Comparison of ENCODE assay signal across 8 cellular contexts in the genomic region with DNA sequence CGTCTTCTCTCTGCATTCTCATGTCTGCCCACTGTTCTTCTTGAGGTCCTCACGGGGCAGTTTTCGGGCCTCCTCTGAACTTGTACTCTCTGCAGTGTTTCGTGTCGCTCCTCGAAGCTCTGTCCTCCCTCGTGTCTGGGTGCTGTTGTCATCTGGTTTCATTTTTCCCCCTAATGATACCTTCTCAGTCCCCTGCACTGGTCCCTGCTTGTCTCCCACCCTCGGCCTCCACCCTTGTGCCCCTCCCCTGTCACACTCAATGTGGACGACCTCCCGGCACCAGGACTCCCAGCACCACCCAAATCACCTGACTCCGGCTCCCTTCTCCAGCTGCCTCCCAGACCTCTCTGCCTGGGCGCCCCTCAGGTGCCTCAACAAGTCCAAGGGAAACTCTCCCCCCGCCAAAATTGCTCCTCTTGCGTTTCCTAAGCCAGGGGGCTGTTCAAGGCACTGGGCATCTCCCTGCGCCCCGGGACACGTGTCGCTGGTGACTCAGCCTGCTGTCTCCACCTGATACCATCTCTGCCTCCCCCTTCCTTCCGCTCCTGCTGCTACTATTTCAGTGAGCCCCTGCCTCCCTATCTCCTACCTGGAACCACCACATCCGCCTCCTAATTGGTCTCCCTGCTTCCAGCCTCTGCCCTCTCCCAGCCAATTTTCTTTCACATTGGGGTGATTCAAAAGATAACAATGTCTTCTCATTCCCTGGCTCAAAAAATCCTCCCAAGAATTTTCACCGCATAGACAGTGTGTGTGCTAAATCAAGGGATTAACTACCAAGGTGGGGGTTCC. TPM values are rescaled to one million over a fixed set of nuclear protein-coding genes. Genes with fewer than 3 reads are reported as not detected.
DNase-seq lines count a peak whose midpoint lies in the region; ATAC-seq and TF ChIP-seq lines count a peak whose summit lies in the region.

No MANE protein-coding gene starts in this region.

- H3K4me1 Mint-ChIP-seq in CD8-positive, alpha-beta T cell (ENCODE audit: low read depth), result peaks cover 43% of the 10 kb centered on the region
- H3K4me1 Mint-ChIP-seq in naive thymus-derived CD4-positive, alpha-beta T cell, result peaks cover 15 to 46% (median 29%) of the 10 kb centered on the region in 7 donors

- intact Hi-C loops in CD8-positive, alpha-beta T cell (cut with DNase I, micrococcal nuclease), result loop anchor here in 1 of 2 experiments (5.0 kb wide), 1 partner anchor 47 kb away; no protein-coding TSS in a partner anchor
- intact Hi-C loops in naive thymus-derived CD4-positive, alpha-beta T cell (cut with micrococcal nuclease), result no loop called here

- no peaks in the 10 kb centered on the region for H3K9me3 ChIP-seq in CD8-positive, alpha-beta T cell (ENCODE audit: low read length)
- H3K9me3 ChIP-seq in naive thymus-derived CD4-positive, alpha-beta T cell (ENCODE audit: control insufficient read depth in 2 of 3, low read length in 3 of 3), result no peaks in the 10 kb centered on the region

- H3K4me3 ChIP-seq in CD8-positive, alpha-beta T cell (ENCODE audit: low read depth, low read length), result no peak overlapping the region
- H3K4me3 ChIP-seq in cardiac fibroblast (replicated peaks in 1 of 2; ENCODE audit: low read depth in 2 of 2, low read length in 2 of 2), result no peak overlapping the region
- no peak overlapping the region for H3K4me3 ChIP-seq in naive thymus-derived CD4-positive, alpha-beta T cell (ENCODE audit: low read length)

- H3K27me3 Mint-ChIP-seq in CD8-positive, alpha-beta T cell (ENCODE audit: low read depth), result no peaks in the 10 kb centered on the region
- H3K27me3 Mint-ChIP-seq in naive thymus-derived CD4-positive, alpha-beta T cell, result peaks cover 0 to 11% (median 0%) of the 10 kb centered on the region in 5 donors

- no peak overlapping the region for H3K27ac ChIP-seq in CD8-positive, alpha-beta T cell (ENCODE audit: low read depth, low read length)
- no peak overlapping the region for H3K27ac ChIP-seq in naive thymus-derived CD4-positive, alpha-beta T cell (ENCODE audit: low read depth, low read length)

- H3K9me3 Mint-ChIP-seq in CD8-positive, alpha-beta T cell, result no peaks in the 10 kb centered on the region
- H3K9me3 Mint-ChIP-seq in naive thymus-derived CD4-positive, alpha-beta T cell, result peaks cover 0 to 1% (median 0%) of the 10 kb centered on the region in 11 donors

- no peaks in the 10 kb centered on the region for H3K36me3 Mint-ChIP-seq in CD8-positive, alpha-beta T cell
- H3K36me3 Mint-ChIP-seq in naive thymus-derived CD4-positive, alpha-beta T cell, result peaks cover 0 to 4% (median 0%) of the 10 kb centered on the region in 5 donors

- peaks cover 32% of the 10 kb centered on the region for H3K4me1 ChIP-seq in CD8-positive, alpha-beta T cell (ENCODE audit: insufficient read depth, low read length)
- H3K4me1 ChIP-seq in naive thymus-derived CD4-positive, alpha-beta T cell (ENCODE audit: control insufficient read depth in 2 of 2, insufficient read depth in 2 of 2, low read length in 2 of 2), result peaks cover 0 to 4% of the 10 kb centered on the region in 2 donors

- TF ChIP-seq CTCF in CD8-positive, alpha-beta T cell (IDR thresholded peaks at IDR 0.05), result no peak
- no peak for TF ChIP-seq CTCF in cardiac fibroblast (IDR thresholded peaks at IDR 0.05; ENCODE audit: low read depth, low read length)

- H3K27me3 ChIP-seq in CD8-positive, alpha-beta T cell (ENCODE audit: insufficient read depth, low read length), result no peaks in the 10 kb centered on the region
- H3K27me3 ChIP-seq in naive thymus-derived CD4-positive, alpha-beta T cell (ENCODE audit: control insufficient read depth in 2 of 2, insufficient read depth in 2 of 2, low read length in 2 of 2), result no peaks in the 10 kb centered on the region

- peak; percentile 37 for ATAC-seq in CD8-positive, alpha-beta T cell
- ATAC-seq in SK-N-SH treated with all-trans-retinoic acid at 6 μM for 48 hours (peak; percentile 64), GM21381 (IDR thresholded peaks at IDR 0.05; ENCODE audit: unreplicated experiment) (no peak), GM18520 (IDR thresholded peaks at IDR 0.05; ENCODE audit: unreplicated experiment) (no peak)
- ATAC-seq in naive thymus-derived CD4-positive, alpha-beta T cell, result no peak

- CTCF ChIA-PET in CD8-positive, alpha-beta T cell (lab: Charles Lee), result interaction anchor here (2.9 kb wide), 1 partner anchor 65 kb away, joined by 16 read pairs; no protein-coding TSS in a partner anchor
- CTCF ChIA-PET in naive thymus-derived CD4-positive, alpha-beta T cell (lab: Charles Lee), result interaction anchor here (0.6 kb wide), 1 partner anchor 179 kb away, joined by 3 read pairs; no protein-coding TSS in a partner anchor

- peak in 5 of 7 experiments; percentile 34 to 61 (median 54) for DNase-seq in CD8-positive, alpha-beta T cell
- DNase-seq in cardiac fibroblast (ENCODE audit: low read depth in 2 of 2) (peak; percentile 16 to 17), mucosa of gallbladder (ENCODE audit: low spot score) (no peak), NCI-H526 (lab: John Stamatoyannopoulos, UW) (no peak)
- peak in 1 of 9 donors; percentile 21 for DNase-seq in naive thymus-derived CD4-positive, alpha-beta T cell

- H3K36me3 ChIP-seq in CD8-positive, alpha-beta T cell (ENCODE audit: insufficient read depth, low read length), result no peaks in the 10 kb centered on the region
- no peaks in the 10 kb centered on the region for H3K36me3 ChIP-seq in naive thymus-derived CD4-positive, alpha-beta T cell (ENCODE audit: control insufficient read depth in 2 of 3, insufficient read depth in 3 of 3, low read length in 3 of 3)

- POLR2A ChIA-PET in CD8-positive, alpha-beta T cell (lab: Charles Lee), result no interaction called here
- POLR2A ChIA-PET in naive thymus-derived CD4-positive, alpha-beta T cell (lab: Charles Lee), result no interaction called here

- H3K27ac Mint-ChIP-seq in CD8-positive, alpha-beta T cell, result peak overlapping the region; percentile 28
- peak overlapping the region in 7 of 9 donors; percentile 0 to 92 (median 60) for H3K27ac Mint-ChIP-seq in naive thymus-derived CD4-positive, alpha-beta T cell

- peak overlapping the region; percentile 73 for H3K4me3 Mint-ChIP-seq in CD8-positive, alpha-beta T cell
- peak overlapping the region; percentile 62 to 81 (median 68) for H3K4me3 Mint-ChIP-seq in naive thymus-derived CD4-positive, alpha-beta T cell

TF ChIP-seq in SK-N-SH treated with all-trans-retinoic acid at 6 μM for 48 hours, 23 proteins besides CTCF, POLR2A, EP300 and RAD21 (continues in another document):
- TF ChIP-seq ZFP3 (CRISPR knock-in tag; IDR thresholded peaks at IDR 0.05), result peak; percentile 23; the same call in 1 of the 2 replicates
- TF ChIP-seq, protein P1, sequence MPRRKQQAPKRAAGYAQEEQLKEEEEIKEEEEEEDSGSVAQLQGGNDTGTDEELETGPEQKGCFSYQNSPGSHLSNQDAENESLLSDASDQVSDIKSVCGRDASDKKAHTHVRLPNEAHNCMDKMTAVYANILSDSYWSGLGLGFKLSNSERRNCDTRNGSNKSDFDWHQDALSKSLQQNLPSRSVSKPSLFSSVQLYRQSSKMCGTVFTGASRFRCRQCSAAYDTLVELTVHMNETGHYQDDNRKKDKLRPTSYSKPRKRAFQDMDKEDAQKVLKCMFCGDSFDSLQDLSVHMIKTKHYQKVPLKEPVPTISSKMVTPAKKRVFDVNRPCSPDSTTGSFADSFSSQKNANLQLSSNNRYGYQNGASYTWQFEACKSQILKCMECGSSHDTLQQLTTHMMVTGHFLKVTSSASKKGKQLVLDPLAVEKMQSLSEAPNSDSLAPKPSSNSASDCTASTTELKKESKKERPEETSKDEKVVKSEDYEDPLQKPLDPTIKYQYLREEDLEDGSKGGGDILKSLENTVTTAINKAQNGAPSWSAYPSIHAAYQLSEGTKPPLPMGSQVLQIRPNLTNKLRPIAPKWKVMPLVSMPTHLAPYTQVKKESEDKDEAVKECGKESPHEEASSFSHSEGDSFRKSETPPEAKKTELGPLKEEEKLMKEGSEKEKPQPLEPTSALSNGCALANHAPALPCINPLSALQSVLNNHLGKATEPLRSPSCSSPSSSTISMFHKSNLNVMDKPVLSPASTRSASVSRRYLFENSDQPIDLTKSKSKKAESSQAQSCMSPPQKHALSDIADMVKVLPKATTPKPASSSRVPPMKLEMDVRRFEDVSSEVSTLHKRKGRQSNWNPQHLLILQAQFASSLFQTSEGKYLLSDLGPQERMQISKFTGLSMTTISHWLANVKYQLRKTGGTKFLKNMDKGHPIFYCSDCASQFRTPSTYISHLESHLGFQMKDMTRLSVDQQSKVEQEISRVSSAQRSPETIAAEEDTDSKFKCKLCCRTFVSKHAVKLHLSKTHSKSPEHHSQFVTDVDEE (CRISPR knock-in tag; IDR thresholded peaks at IDR 0.05), result no peak
- TF ChIP-seq, protein P2, sequence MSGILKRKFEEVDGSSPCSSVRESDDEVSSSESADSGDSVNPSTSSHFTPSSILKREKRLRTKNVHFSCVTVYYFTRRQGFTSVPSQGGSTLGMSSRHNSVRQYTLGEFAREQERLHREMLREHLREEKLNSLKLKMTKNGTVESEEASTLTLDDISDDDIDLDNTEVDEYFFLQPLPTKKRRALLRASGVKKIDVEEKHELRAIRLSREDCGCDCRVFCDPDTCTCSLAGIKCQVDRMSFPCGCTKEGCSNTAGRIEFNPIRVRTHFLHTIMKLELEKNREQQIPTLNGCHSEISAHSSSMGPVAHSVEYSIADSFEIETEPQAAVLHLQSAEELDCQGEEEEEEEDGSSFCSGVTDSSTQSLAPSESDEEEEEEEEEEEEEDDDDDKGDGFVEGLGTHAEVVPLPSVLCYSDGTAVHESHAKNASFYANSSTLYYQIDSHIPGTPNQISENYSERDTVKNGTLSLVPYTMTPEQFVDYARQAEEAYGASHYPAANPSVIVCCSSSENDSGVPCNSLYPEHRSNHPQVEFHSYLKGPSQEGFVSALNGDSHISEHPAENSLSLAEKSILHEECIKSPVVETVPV (CRISPR knock-in tag; IDR thresholded peaks at IDR 0.05), result no peak
- TF ChIP-seq, protein P3, sequence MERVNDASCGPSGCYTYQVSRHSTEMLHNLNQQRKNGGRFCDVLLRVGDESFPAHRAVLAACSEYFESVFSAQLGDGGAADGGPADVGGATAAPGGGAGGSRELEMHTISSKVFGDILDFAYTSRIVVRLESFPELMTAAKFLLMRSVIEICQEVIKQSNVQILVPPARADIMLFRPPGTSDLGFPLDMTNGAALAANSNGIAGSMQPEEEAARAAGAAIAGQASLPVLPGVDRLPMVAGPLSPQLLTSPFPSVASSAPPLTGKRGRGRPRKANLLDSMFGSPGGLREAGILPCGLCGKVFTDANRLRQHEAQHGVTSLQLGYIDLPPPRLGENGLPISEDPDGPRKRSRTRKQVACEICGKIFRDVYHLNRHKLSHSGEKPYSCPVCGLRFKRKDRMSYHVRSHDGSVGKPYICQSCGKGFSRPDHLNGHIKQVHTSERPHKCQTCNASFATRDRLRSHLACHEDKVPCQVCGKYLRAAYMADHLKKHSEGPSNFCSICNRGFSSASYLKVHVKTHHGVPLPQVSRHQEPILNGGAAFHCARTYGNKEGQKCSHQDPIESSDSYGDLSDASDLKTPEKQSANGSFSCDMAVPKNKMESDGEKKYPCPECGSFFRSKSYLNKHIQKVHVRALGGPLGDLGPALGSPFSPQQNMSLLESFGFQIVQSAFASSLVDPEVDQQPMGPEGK (CRISPR knock-in tag; IDR thresholded peaks at IDR 0.05; ENCODE audit: borderline replicate concordance), result 0 out of 2 replicates have a peak, but pooled peaks have one; percentile 71

RNA-seq across cellular contexts. Expression of a gene that starts 49.5 kb away (rescaled TPM):
- 10 to 100 TPM in 1 of 2 experiments, 1 to 10 TPM in 1; 9.0 to 12.4 TPM for total RNA-seq in CD8-positive, alpha-beta T cell
- total RNA-seq in naive thymus-derived CD4-positive, alpha-beta T cell, result 10 to 100 TPM in 1 of 5 experiments, 1 to 10 TPM in 4; 4.0 to 18.4 (median 8.4) TPM
- polyA plus RNA-seq in naive thymus-derived CD4-positive, alpha-beta T cell, result 1 to 10 TPM; 3.8 to 8.0 TPM
- total RNA-seq in mucosa of gallbladder, result 8.6 TPM

Comparison
In these comparisons a context has a peak if more than half of its experiments do, and no peak if none do; other contexts are left out.
1. ATAC-seq: peak in CD8-positive, alpha-beta T cell (single experiment) and SK-N-SH treated with all-trans-retinoic acid at 6 μM for 48 hours (single experiment); none in naive thymus-derived CD4-positive, alpha-beta T cell (single experiment), GM21381 (single experiment) and GM18520 (single experiment).
2. DNase-seq: peak in CD8-positive, alpha-beta T cell (5 of 7) and cardiac fibroblast (2 of 2); none in mucosa of gallbladder (single experiment) and NCI-H526 (0 of 2).